Comparison of ENCODE assay signal across 24 cellular contexts in genomic region chr20:1435337-1435699, GRCh38. TPM values are rescaled to one million over a fixed set of nuclear protein-coding genes. Genes with fewer than 3 reads are reported as not detected.
DNase-seq lines count a peak whose midpoint lies in the region; ATAC-seq and TF ChIP-seq lines count a peak whose summit lies in the region.
"Had no signal": no experiment of that assay in that cellular context is flagged by ENCODE, and none has a peak within 500 bp of the region (broad histone marks: within the 10 kb centered on the region; RNA-seq: fewer than 3 reads in every experiment).

No MANE protein-coding gene starts in this region.

- H3K27ac Mint-ChIP-seq in T-helper 2 cell treated with Interferon-gamma antibody and Interleukin-4, amounts not matched to agents 5 μg/mL and 100 μg/mL, for 36 hours, result no peak overlapping the region
- H3K27ac Mint-ChIP-seq in HFFc6 (peak overlapping the region; percentile 24; the same call in 1 of the 2 replicates), T-helper 17 cell (no peak overlapping the region), natural killer cell (peak overlapping the region; percentile 45 to 62)
- H3K27ac Mint-ChIP-seq: activated naive CD4-positive, alpha-beta T cell treated with anti-CD3 and anti-CD28 coated beads, Interleukin-2, amount 50 U/mL, for 24 hours; endodermal cell; progenitor cell of endocrine pancreas had no signal

- no peak for TF ChIP-seq CTCF in HFFc6 (IDR thresholded peaks at IDR 0.05)
- no peak for TF ChIP-seq CTCF in natural killer cell (IDR thresholded peaks at IDR 0.05)

- peak overlapping the region; percentile 27 for H3K4me3 Mint-ChIP-seq in T-helper 2 cell treated with Interferon-gamma antibody and Interleukin-4, amounts not matched to agents 5 μg/mL and 100 μg/mL, for 36 hours
- H3K4me3 Mint-ChIP-seq in HFFc6 (no peak overlapping the region), T-helper 17 cell (peak overlapping the region; percentile 12), natural killer cell (no peak overlapping the region)
- H3K4me3 Mint-ChIP-seq: activated naive CD4-positive, alpha-beta T cell treated with anti-CD3 and anti-CD28 coated beads, Interleukin-2, amount 50 U/mL, for 24 hours; endodermal cell had no signal

- ATAC-seq in T-helper 17 cell (no peak), natural killer cell (no peak)
- ATAC-seq: gastrocnemius medialis had no signal

- peaks cover 14% of the 10 kb centered on the region for H3K27me3 Mint-ChIP-seq in T-helper 2 cell treated with Interferon-gamma antibody and Interleukin-4, amounts not matched to agents 5 μg/mL and 100 μg/mL, for 36 hours (ENCODE audit: low read depth)
- peaks cover 2% of the 10 kb centered on the region for H3K27me3 Mint-ChIP-seq in HFFc6 (ENCODE audit: insufficient read depth)
- H3K27me3 Mint-ChIP-seq in T-helper 17 cell, result no peaks in the 10 kb centered on the region
- peaks cover 26 to 46% of the 10 kb centered on the region in 2 donors for H3K27me3 Mint-ChIP-seq in natural killer cell (ENCODE audit: low read depth in 2 of 2)
- H3K27me3 Mint-ChIP-seq: activated naive CD4-positive, alpha-beta T cell treated with anti-CD3 and anti-CD28 coated beads, Interleukin-2, amount 50 U/mL, for 24 hours; progenitor cell of endocrine pancreas had no signal

- peaks cover 41% of the 10 kb centered on the region for H3K4me1 Mint-ChIP-seq in T-helper 2 cell treated with Interferon-gamma antibody and Interleukin-4, amounts not matched to agents 5 μg/mL and 100 μg/mL, for 36 hours (ENCODE audit: low read depth)
- H3K4me1 Mint-ChIP-seq in HFFc6 (ENCODE audit: low read depth), result peaks cover 33% of the 10 kb centered on the region
- peaks cover 26% of the 10 kb centered on the region for H3K4me1 Mint-ChIP-seq in T-helper 17 cell
- H3K4me1 Mint-ChIP-seq in natural killer cell, result peaks cover 13 to 20% of the 10 kb centered on the region in 2 donors

- peaks cover 5% of the 10 kb centered on the region for H3K9me3 Mint-ChIP-seq in T-helper 2 cell treated with Interferon-gamma antibody and Interleukin-4, amounts not matched to agents 5 μg/mL and 100 μg/mL, for 36 hours
- H3K9me3 Mint-ChIP-seq in HFFc6 (no peaks in the 10 kb centered on the region), natural killer cell (no peaks in the 10 kb centered on the region)
- H3K9me3 Mint-ChIP-seq: activated naive CD4-positive, alpha-beta T cell treated with anti-CD3 and anti-CD28 coated beads, Interleukin-2, amount 50 U/mL, for 24 hours; CD4-positive, alpha-beta memory T cell had no signal

- no peaks in the 10 kb centered on the region for H3K9me3 ChIP-seq in T-helper 17 cell (ENCODE audit: control insufficient read depth, low read length, poor library complexity, severe bottlenecking)
- H3K9me3 ChIP-seq: esophagus squamous epithelium, gastrocnemius medialis, stomach, thyroid gland had no signal

- DNase-seq in T-helper 2 cell treated with Interferon-gamma antibody and Interleukin-4, amounts not matched to agents 5 μg/mL and 100 μg/mL, for 36 hours (ENCODE audit: low spot score), result no peak
- DNase-seq in T-helper 2 cell (no peak), HFFc6 (no peak), T-helper 17 cell (no peak), natural killer cell (no peak), dermis blood vessel endothelial cell (no peak), mesenteric fat pad (ENCODE audit: low spot score) (no peak), SKM-1 (lab: John Stamatoyannopoulos, UW; ENCODE audit: unreplicated experiment) (no peak)
- DNase-seq: endodermal cell, left cardiac atrium, NCI-H1436, NCI-H2081 treated with DMSO at 0.1 percent for 48 hours, NCI-H345, thyroid gland, WERI-Rb-1 had no signal

- intact Hi-C loops in natural killer cell (cut with micrococcal nuclease), result loop anchor here (2.0 kb wide), 1 partner anchor 31 kb away; the partner anchor contains the start of gene NSFL1C

- H3K36me3 Mint-ChIP-seq in T-helper 2 cell treated with Interferon-gamma antibody and Interleukin-4, amounts not matched to agents 5 μg/mL and 100 μg/mL, for 36 hours (ENCODE audit: low read depth), result peaks cover 15% of the 10 kb centered on the region
- H3K36me3 Mint-ChIP-seq in HFFc6 (ENCODE audit: low read depth) (no peaks in the 10 kb centered on the region; the same call in 1 of the 2 replicates), T-helper 17 cell (ENCODE audit: low read depth) (no peaks in the 10 kb centered on the region), natural killer cell (peaks cover 5% of the 10 kb centered on the region)

RNA-seq across cellular contexts. Expression of gene NSFL1C, which starts 31.3 kb away (rescaled TPM):
- total RNA-seq in HFFc6 (2021; fragmentation: NEBNext Ultra II Directional; extraction: Animal tissue kit (Norgen Biotek cat#: 25700)), result 100 to 1,000 TPM in 3 of 6 experiments, 10 to 100 TPM in 3; 85.4 to 125 (median 103) TPM
- total RNA-seq in T-helper 17 cell (10 to 100 TPM; 57.7 to 63.1 TPM), natural killer cell (10 to 100 TPM; 53.9 to 69.0 (median 66.2) TPM), dermis blood vessel endothelial cell (28.8 and 39.6 TPM in 2 replicates), mesenteric fat pad (78.6 TPM)

RNA-seq across cellular contexts. Expression of gene FKBP1A, which starts 42.5 kb away (rescaled TPM):
- total RNA-seq in HFFc6 (2021; fragmentation: NEBNext Ultra II Directional; extraction: Animal tissue kit (Norgen Biotek cat#: 25700)), result 100 to 1,000 TPM; 437 to 543 (median 491) TPM
- total RNA-seq in T-helper 17 cell (100 to 1,000 TPM in 1 of 2 donors, 10 to 100 TPM in 1; 77.9 to 113 TPM), natural killer cell (10 to 100 TPM; 74.6 to 76.4 (median 75.4) TPM), dermis blood vessel endothelial cell (269 and 390 TPM in 2 replicates), mesenteric fat pad (384 TPM)

RNA-seq across cellular contexts. Expression of gene SIRPB2, which starts 55.9 kb away (rescaled TPM):
- not detected for total RNA-seq in HFFc6 (2021; fragmentation: NEBNext Ultra II Directional; extraction: Animal tissue kit (Norgen Biotek cat#: 25700))
- 1 to 10 TPM in 1 of 2 donors, under 1 TPM in 1; 0.78 to 1.8 TPM for total RNA-seq in T-helper 17 cell
- total RNA-seq in natural killer cell, result 1 to 10 TPM; 1.1 to 2.2 (median 1.5) TPM
- 0.51 and 1.3 TPM in 2 replicates for total RNA-seq in dermis blood vessel endothelial cell
- total RNA-seq in mesenteric fat pad, result 25.5 TPM
- total RNA-seq: cardiac muscle cell; CD4-positive, alpha-beta memory T cell; endodermal cell; H4; hepatocyte; progenitor cell of endocrine pancreas had no signal

Comparison
In these comparisons a context has a peak if more than half of its experiments do, and no peak if none do; other contexts are left out.
1. H3K27ac Mint-ChIP-seq: peak in HFFc6 (single experiment) and natural killer cell (2 of 2); none in T-helper 2 cell treated with Interferon-gamma antibody and Interleukin-4, amounts not matched to agents 5 μg/mL and 100 μg/mL, for 36 hours (single experiment) and T-helper 17 cell (single experiment).
2. H3K4me3 Mint-ChIP-seq: peak in T-helper 2 cell treated with Interferon-gamma antibody and Interleukin-4, amounts not matched to agents 5 μg/mL and 100 μg/mL, for 36 hours (single experiment) and T-helper 17 cell (single experiment); none in HFFc6 (single experiment) and natural killer cell (single experiment).